ENCODE assay signal across 14 cellular contexts in genomic region chr10:15738237-15738928, GRCh38. TPM values are rescaled to one million over a fixed set of nuclear protein-coding genes. Genes with fewer than 3 reads are reported as not detected.
DNase-seq lines count a peak whose midpoint lies in the region; ATAC-seq and TF ChIP-seq lines count a peak whose summit lies in the region.
"Had no signal": no experiment of that assay in that cellular context is flagged by ENCODE, and none has a peak within 500 bp of the region (broad histone marks: within the 10 kb centered on the region; RNA-seq: fewer than 3 reads in every experiment).

No MANE protein-coding gene starts in this region.

- peaks cover 0 to 5% of the 10 kb centered on the region in 2 donors for H3K9me3 ChIP-seq in right atrium auricular region
- no peaks in the 10 kb centered on the region for H3K9me3 ChIP-seq in gastroesophageal sphincter
- H3K9me3 ChIP-seq: A549, SK-N-SH had no signal

- no peaks in the 10 kb centered on the region for H3K4me1 ChIP-seq in right atrium auricular region
- peaks cover 0 to 46% (median 15%) of the 10 kb centered on the region in 3 donors for H3K4me1 ChIP-seq in gastroesophageal sphincter
- H3K4me1 ChIP-seq in rectal smooth muscle tissue (ENCODE audit: control insufficient read depth, insufficient read depth, low read length), result peaks cover 3% of the 10 kb centered on the region
- H3K4me1 ChIP-seq: A549 had no signal

- TF ChIP-seq CTCF in right atrium auricular region (IDR thresholded peaks at IDR 0.05), result no peak
- no peak for TF ChIP-seq CTCF in gastroesophageal sphincter (IDR thresholded peaks at IDR 0.05)

- TF ChIP-seq EP300 in gastroesophageal sphincter (IDR thresholded peaks at IDR 0.05), result no peak

- TF ChIP-seq POLR2A in gastroesophageal sphincter (IDR thresholded peaks at IDR 0.05), result no peak

- intact Hi-C loops in Right ventricle myocardium superior (cut with DNase I), result no loop called here

- no peaks in the 10 kb centered on the region for H3K36me3 ChIP-seq in right atrium auricular region
- H3K36me3 ChIP-seq in gastroesophageal sphincter, result no peaks in the 10 kb centered on the region
- no peaks in the 10 kb centered on the region for H3K36me3 ChIP-seq in rectal smooth muscle tissue (ENCODE audit: control insufficient read depth, insufficient read depth, low read length)

- WGBS in gastroesophageal sphincter (ENCODE audit: low coverage in 1 of 2), 2 donors, result 40 to 48% methylated on average over 8 to 11 of the region's 11 CpGs

- H3K27me3 ChIP-seq in right atrium auricular region, result no peaks in the 10 kb centered on the region
- no peaks in the 10 kb centered on the region for H3K27me3 ChIP-seq in gastroesophageal sphincter
- H3K27me3 ChIP-seq in rectal smooth muscle tissue (ENCODE audit: control insufficient read depth, insufficient read depth, low read length), result no peaks in the 10 kb centered on the region

- peak; percentile 59 for DNase-seq in Right ventricle myocardium superior
- no peak for DNase-seq in right atrium auricular region (ENCODE audit: low spot score)
- no peak for DNase-seq in 8988T
- DNase-seq: activated naive CD4-positive, alpha-beta T cell treated with anti-CD3 and anti-CD28 coated beads for 36 hours; immature natural killer cell; SK-N-SH had no signal

- H3K9ac ChIP-seq in rectal smooth muscle tissue (ENCODE audit: low read length), result no peak overlapping the region
- H3K9ac ChIP-seq: SK-N-SH had no signal

- ATAC-seq in Right ventricle myocardium superior (ENCODE audit: poor library complexity), result peak; percentile 85
- ATAC-seq in gastroesophageal sphincter, result peak; percentile 62
- no peak for ATAC-seq in HG03135 (IDR thresholded peaks at IDR 0.05; ENCODE audit: unreplicated experiment)
- ATAC-seq in HG02678 (IDR thresholded peaks at IDR 0.05; ENCODE audit: unreplicated experiment), result no peak
- ATAC-seq in HG03196 (IDR thresholded peaks at IDR 0.05; ENCODE audit: unreplicated experiment), result no peak
- ATAC-seq: A549, esophagus mucosa had no signal

- H3K4me3 ChIP-seq in right atrium auricular region (no peak overlapping the region), gastroesophageal sphincter (no peak overlapping the region), rectal smooth muscle tissue (ENCODE audit: low read length) (no peak overlapping the region)
- H3K4me3 ChIP-seq: A549 had no signal

- H3K27ac ChIP-seq in right atrium auricular region (peak overlapping the region in 1 of 2 donors; percentile 54), gastroesophageal sphincter (peak overlapping the region; percentile 55 to 73 (median 66)), rectal smooth muscle tissue (ENCODE audit: low read depth, low read length) (peak overlapping the region; percentile 41)
- H3K27ac ChIP-seq: A549 had no signal

RNA-seq across cellular contexts. Expression of gene ITGA8, which starts 18.7 kb away (rescaled TPM):
- 1.1 TPM for total RNA-seq in Right ventricle myocardium superior
- 1 to 10 TPM; 4.9 to 6.4 TPM for total RNA-seq in right atrium auricular region
- 100 to 1,000 TPM in 2 of 4 donors, 10 to 100 TPM in 2; 37.6 to 667 (median 310) TPM for total RNA-seq in gastroesophageal sphincter
- total RNA-seq: activated naive CD4-positive, alpha-beta T cell treated with anti-CD3 and anti-CD28 coated beads for 36 hours; HT1080 had no signal

Comparison
In these comparisons a context has a peak if more than half of its experiments do, and no peak if none do; other contexts are left out.
1. ATAC-seq: peak in Right ventricle myocardium superior (single experiment) and gastroesophageal sphincter (single experiment); none in HG03135 (single experiment), HG02678 (single experiment) and HG03196 (single experiment).
2. RNA of gene ITGA8, which starts 18.7 kb away (total RNA-seq): 37.6 to 667 TPM in gastroesophageal sphincter; 4.9 to 6.4 TPM in right atrium auricular region and 1.1 TPM in Right ventricle myocardium superior (single experiment); every median in the first group is over 4 times any median in the second.